In genomic region chr7:129163875-129164544, GRCh38 we compare ENCODE assay signal across 9 cellular contexts. TPM values are rescaled to one million over a fixed set of nuclear protein-coding genes. Genes with fewer than 3 reads are reported as not detected.
DNase-seq lines count a peak whose midpoint lies in the region; ATAC-seq and TF ChIP-seq lines count a peak whose summit lies in the region.
"Had no signal": no experiment of that assay in that cellular context is flagged by ENCODE, and none has a peak within 500 bp of the region (broad histone marks: within the 10 kb centered on the region; RNA-seq: fewer than 3 reads in every experiment).

No MANE protein-coding gene starts in this region.

- H3K4me1 ChIP-seq in thoracic aorta (ENCODE audit: control insufficient read depth in 1 of 2, low read depth in 2 of 2), result peaks cover 3 to 9% of the 10 kb centered on the region in 2 donors

- POLR2A ChIA-PET in activated B cell treated with CpG ODN at 0.5 μM for 24 hours (lab: Charles Lee), result interaction anchor here (1.0 to 3.2 kb wide), 8 partner anchors 17 to 225 kb away, joined by 4 to 25 read pairs (median 6); partner anchors contain the start of gene TSPAN33

- peaks cover 4% of the 10 kb centered on the region for H3K4me1 Mint-ChIP-seq in activated naive CD4-positive, alpha-beta T cell treated with anti-CD3 and anti-CD28 coated beads for 36 hours (ENCODE audit: low read depth)
- H3K4me1 Mint-ChIP-seq in activated B cell treated with CpG ODN at 0.5 μM for 24 hours, result peaks cover 89% of the 10 kb centered on the region

- no peak overlapping the region for H3K27ac ChIP-seq in thoracic aorta

- H3K36me3 Mint-ChIP-seq in activated naive CD4-positive, alpha-beta T cell treated with anti-CD3 and anti-CD28 coated beads for 36 hours (ENCODE audit: low read depth), result no peaks in the 10 kb centered on the region
- H3K36me3 Mint-ChIP-seq in activated B cell treated with CpG ODN at 0.5 μM for 24 hours (ENCODE audit: low read depth), result peaks cover 93% of the 10 kb centered on the region

- TF ChIP-seq CTCF in activated B cell treated with CpG ODN at 0.5 μM for 24 hours (IDR thresholded peaks at IDR 0.05), result peak; percentile 62
- TF ChIP-seq CTCF in thoracic aorta (IDR thresholded peaks at IDR 0.05), result peak; percentile 87

- no peaks in the 10 kb centered on the region for H3K27me3 Mint-ChIP-seq in activated naive CD4-positive, alpha-beta T cell treated with anti-CD3 and anti-CD28 coated beads for 36 hours (ENCODE audit: low read depth)
- no peaks in the 10 kb centered on the region for H3K27me3 Mint-ChIP-seq in activated B cell treated with CpG ODN at 0.5 μM for 24 hours
- H3K27me3 Mint-ChIP-seq: activated naive CD4-positive, alpha-beta T cell treated with anti-CD3 and anti-CD28 coated beads, Interleukin-2, amount 50 U/mL, for 24 hours had no signal

- CTCF ChIA-PET in activated naive CD4-positive, alpha-beta T cell treated with anti-CD3 and anti-CD28 coated beads for 36 hours (lab: Charles Lee), result interaction anchor here (0.6 to 6.8 kb wide), 36 partner anchors 8 to 433 kb away, joined by 3 to 122 read pairs (median 4); partner anchors contain the start of gene SMO
- CTCF ChIA-PET in activated B cell treated with CpG ODN at 0.5 μM for 24 hours (lab: Charles Lee), result interaction anchor here (0.6 to 4.1 kb wide), 32 partner anchors 8 to 261 kb away, joined by 3 to 32 read pairs (median 5); partner anchors contain the start of genes AHCYL2 and TSPAN33

- intact Hi-C loops in activated naive CD4-positive, alpha-beta T cell treated with anti-CD3 and anti-CD28 coated beads for 36 hours (cut with micrococcal nuclease), result loop anchor here (1.0 kb wide), 2 partner anchors 46 to 107 kb away; no protein-coding TSS in a partner anchor
- intact Hi-C loops in activated B cell treated with CpG ODN at 0.5 μM for 24 hours (cut with micrococcal nuclease), result loop anchor here (1.0 kb wide), 4 partner anchors 18 to 73 kb away; no protein-coding TSS in a partner anchor

- no peak overlapping the region for H3K4me3 ChIP-seq in thoracic aorta

- ATAC-seq in activated B cell treated with CpG ODN at 0.5 μM for 24 hours (ENCODE audit: low read depth) (no peak), thoracic aorta (ENCODE audit: insufficient number of reproducible peaks, low FRiP score, low read depth) (no peak), GM21723 (IDR thresholded peaks at IDR 0.05; ENCODE audit: unreplicated experiment) (no peak), GM19455 (IDR thresholded peaks at IDR 0.05; ENCODE audit: unreplicated experiment) (no peak)

- H3K4me3 Mint-ChIP-seq in activated naive CD4-positive, alpha-beta T cell treated with anti-CD3 and anti-CD28 coated beads for 36 hours, result no peak overlapping the region
- no peak overlapping the region for H3K4me3 Mint-ChIP-seq in activated B cell treated with CpG ODN at 0.5 μM for 24 hours
- H3K4me3 Mint-ChIP-seq: activated naive CD4-positive, alpha-beta T cell treated with anti-CD3 and anti-CD28 coated beads, Interleukin-2, amount 50 U/mL, for 24 hours had no signal

- H3K27me3 ChIP-seq in thoracic aorta (replicated peaks; ENCODE audit: insufficient read depth), result no peaks in the 10 kb centered on the region

- no peaks in the 10 kb centered on the region for H3K36me3 ChIP-seq in thoracic aorta

- DNase-seq in activated naive CD4-positive, alpha-beta T cell treated with anti-CD3 and anti-CD28 coated beads for 36 hours, result peak; percentile 21
- DNase-seq in activated naive CD4-positive, alpha-beta T cell treated with anti-CD3 and anti-CD28 coated beads, Interleukin-2, amount 50 U/mL, for 16 hours, result no peak
- DNase-seq in NCI-H1092 (lab: John Stamatoyannopoulos, UW), result peak; percentile 35
- DNase-seq in activated B cell treated with CpG ODN at 0.5 μM for 24 hours, result no peak
- DNase-seq in iPS-NIHi7 (ENCODE audit: extremely low spot score), result peak; percentile 56
- DNase-seq in thoracic aorta (ENCODE audit: low spot score), result no peak

- no peaks in the 10 kb centered on the region for H3K9me3 Mint-ChIP-seq in activated naive CD4-positive, alpha-beta T cell treated with anti-CD3 and anti-CD28 coated beads for 36 hours
- H3K9me3 Mint-ChIP-seq in activated B cell treated with CpG ODN at 0.5 μM for 24 hours, result no peaks in the 10 kb centered on the region
- H3K9me3 Mint-ChIP-seq: activated naive CD4-positive, alpha-beta T cell treated with anti-CD3 and anti-CD28 coated beads, Interleukin-2, amount 50 U/mL, for 24 hours had no signal

- H3K27ac Mint-ChIP-seq in activated naive CD4-positive, alpha-beta T cell treated with anti-CD3 and anti-CD28 coated beads for 36 hours, result no peak overlapping the region
- H3K27ac Mint-ChIP-seq in activated B cell treated with CpG ODN at 0.5 μM for 24 hours, result peak overlapping the region; percentile 59
- H3K27ac Mint-ChIP-seq: activated naive CD4-positive, alpha-beta T cell treated with anti-CD3 and anti-CD28 coated beads, Interleukin-2, amount 50 U/mL, for 24 hours had no signal

- H3K9me3 ChIP-seq in thoracic aorta, result no peaks in the 10 kb centered on the region

RNA-seq across cellular contexts. Expression of gene TSPAN33, which starts 19.5 kb away (rescaled TPM):
- 1 to 10 TPM; 7.2 to 7.9 TPM for total RNA-seq in activated naive CD4-positive, alpha-beta T cell treated with anti-CD3 and anti-CD28 coated beads for 36 hours
- total RNA-seq in activated B cell treated with CpG ODN at 0.5 μM for 24 hours (332 and 341 TPM in 2 replicates), thoracic aorta (10 to 100 TPM in 1 of 2 donors, 1 to 10 TPM in 1; 6.3 to 14.1 TPM)

RNA-seq across cellular contexts. Expression of gene SMO, which starts 24.4 kb away (rescaled TPM):
- total RNA-seq in activated naive CD4-positive, alpha-beta T cell treated with anti-CD3 and anti-CD28 coated beads for 36 hours, result under 1 TPM; 0.20 to 0.43 TPM
- total RNA-seq in activated B cell treated with CpG ODN at 0.5 μM for 24 hours (0.66 and 1.8 TPM in 2 replicates), thoracic aorta (10 to 100 TPM in 1 of 2 donors, 1 to 10 TPM in 1; 8.7 to 16.4 TPM)

Comparison
In these comparisons a context has a peak if more than half of its experiments do, and no peak if none do; other contexts are left out.
1. DNase-seq: peak in activated naive CD4-positive, alpha-beta T cell treated with anti-CD3 and anti-CD28 coated beads for 36 hours (single experiment), NCI-H1092 (single experiment) and iPS-NIHi7 (single experiment); none in activated naive CD4-positive, alpha-beta T cell treated with anti-CD3 and anti-CD28 coated beads, Interleukin-2, amount 50 U/mL, for 16 hours (single experiment), activated B cell treated with CpG ODN at 0.5 μM for 24 hours (single experiment) and thoracic aorta (single experiment).
2. RNA of gene TSPAN33, which starts 19.5 kb away (total RNA-seq): 332 to 341 TPM in activated B cell treated with CpG ODN at 0.5 μM for 24 hours; 6.3 to 14.1 TPM in thoracic aorta and 7.2 to 7.9 TPM in activated naive CD4-positive, alpha-beta T cell treated with anti-CD3 and anti-CD28 coated beads for 36 hours; every median in the first group is over 10 times any median in the second.